In the genomic region with DNA sequence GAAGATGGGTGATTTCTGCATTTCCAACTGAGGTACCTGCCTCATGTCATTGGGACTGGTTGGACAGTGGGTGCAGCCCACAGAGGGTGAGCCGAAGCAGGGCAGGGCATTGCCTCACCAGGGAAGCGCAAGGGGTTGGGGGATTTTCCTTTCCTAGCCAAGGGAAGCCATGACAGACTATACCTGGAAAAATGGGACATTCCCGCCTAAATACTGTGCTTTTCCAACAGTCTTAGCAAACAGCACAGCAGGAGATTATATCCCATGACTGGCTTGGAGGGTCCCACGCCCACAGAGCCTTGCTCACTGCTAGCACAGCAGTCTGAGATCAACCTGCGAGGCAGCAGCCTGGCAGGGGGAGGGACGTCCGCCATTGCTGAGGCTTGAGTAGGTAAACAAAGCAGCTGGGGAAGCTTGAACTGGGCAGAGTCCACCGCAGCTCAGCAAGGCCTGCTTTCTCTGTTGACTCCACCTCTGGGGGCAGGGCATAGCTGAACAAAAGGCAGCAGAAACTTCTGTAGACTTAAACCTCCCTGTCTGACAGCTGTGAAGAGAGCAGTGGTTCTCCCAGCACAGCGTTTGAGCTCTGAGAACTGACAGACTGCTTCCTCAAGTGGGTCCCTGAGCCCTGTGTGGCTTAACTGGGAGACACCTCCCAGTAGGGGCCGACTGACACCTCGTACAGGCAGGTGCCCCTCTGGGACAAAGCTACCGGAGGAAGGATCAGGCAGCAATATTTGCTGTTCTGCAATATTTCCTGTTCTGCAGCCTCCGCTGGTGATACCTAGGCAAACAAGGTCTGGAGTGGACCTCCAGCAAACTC, we compare ENCODE assay signal across 12 cellular contexts. TPM values are rescaled to one million over a fixed set of nuclear protein-coding genes. Genes with fewer than 3 reads are reported as not detected.
DNase-seq lines count a peak whose midpoint lies in the region; ATAC-seq and TF ChIP-seq lines count a peak whose summit lies in the region.
"Not testable (repeated sequence)": the region's sequence is repeated elsewhere in the genome, so short reads cannot be mapped to it uniquely, and the experiment has no call there.
"Had no signal": no experiment of that assay in that cellular context is flagged by ENCODE, and none has a peak within 500 bp of the region (broad histone marks: within the 10 kb centered on the region; RNA-seq: fewer than 3 reads in every experiment).

No MANE protein-coding gene starts in this region.

- TF ChIP-seq POLR2A in stomach (IDR thresholded peaks at IDR 0.05): not testable (repeated sequence)

- peaks cover 8 to 22% (median 19%) of the 10 kb centered on the region in 4 donors for H3K9me3 ChIP-seq in stomach

- H3K4me3 Mint-ChIP-seq in Calu3 (ENCODE audit: low read depth, unreplicated experiment): not testable (repeated sequence)

- not testable (repeated sequence) for TF ChIP-seq EP300 in stomach (IDR thresholded peaks at IDR 0.05)

- CTCF ChIA-PET in Calu3 (lab: Charles Lee): interaction anchor here (1.1 kb wide), 1 partner anchor 24 kb away, joined by 3 read pairs; no protein-coding TSS in a partner anchor

- peaks cover 33% of the 10 kb centered on the region for H3K27me3 Mint-ChIP-seq in Calu3 (ENCODE audit: unreplicated experiment)

- 34 to 60% (median 43%) methylated on average over 12 to 13 of the region's 13 CpGs for WGBS in stomach, 5 donors

- H3K27me3 ChIP-seq in stomach: not testable (repeated sequence)

- peak; percentile 26 for DNase-seq in Calu3
- peak; percentile 13 for DNase-seq in LNCaP clone FGC (ENCODE audit: low read depth)
- peak; percentile 43 for DNase-seq in NCI-H510A (lab: John Stamatoyannopoulos, UW)
- peak; percentile 66 to 85 for DNase-seq in left colon
- DNase-seq in mucosa of gallbladder (ENCODE audit: low spot score): peak; percentile 65
- peak; percentile 56 for DNase-seq in stomach

- intact Hi-C loops in Calu3 (cut with micrococcal nuclease; ENCODE audit: unreplicated experiment); left colon (cut with DNase I, micrococcal nuclease); stomach (cut with DNase I; ENCODE audit: low total_unique reads): not testable (repeated sequence)

- not testable (repeated sequence) for H3K9me3 Mint-ChIP-seq in Calu3 (ENCODE audit: low read depth, unreplicated experiment)

- H3K27ac ChIP-seq in VCaP: peak overlapping the region; percentile 59
- not testable (repeated sequence) for H3K27ac ChIP-seq in stomach

- ATAC-seq in left colon: not testable (repeated sequence)

- not testable (repeated sequence) for H3K27ac Mint-ChIP-seq in Calu3 (ENCODE audit: unreplicated experiment)

- not testable (repeated sequence) for H3K36me3 Mint-ChIP-seq in Calu3 (ENCODE audit: insufficient read depth, unreplicated experiment)

- not testable (repeated sequence) for H3K4me1 ChIP-seq in stomach

- H3K4me1 Mint-ChIP-seq in Calu3 (ENCODE audit: low read depth, unreplicated experiment): not testable (repeated sequence)

- TF ChIP-seq CTCF in Calu3 (IDR thresholded peaks at IDR 0.05; ENCODE audit: unreplicated experiment); LNCaP clone FGC (IDR thresholded peaks at IDR 0.05; ENCODE audit: control insufficient read depth, extremely low read depth, insufficient read depth); VCaP (conservative IDR thresholded peaks at IDR 0.05); stomach (IDR thresholded peaks at IDR 0.05): not testable (repeated sequence)

- H3K36me3 ChIP-seq in stomach: peaks cover 0 to 30% (median 22%) of the 10 kb centered on the region in 4 donors

- not testable (repeated sequence) for BruUV-seq in Calu3 (replicated peaks; lab: Mats Ljungman, UMichigan)

- 0 out of 2 replicates have a peak overlapping the region, but pooled peaks have one; percentile 18 for H3K4me3 ChIP-seq in LNCaP clone FGC (ENCODE audit: low read depth, low read length)
- peak overlapping the region in 1 of 4 donors; percentile 14 for H3K4me3 ChIP-seq in stomach

RNA-seq across cellular contexts. Expression of gene TMEM176A, which starts 7.3 kb away (rescaled TPM):
- total RNA-seq in Calu3 (2022): 1.5 and 6.1 TPM in 2 replicates
- 100 to 1,000 TPM; 118 to 275 TPM for total RNA-seq in left colon
- total RNA-seq in mucosa of gallbladder: 246 TPM
- 100 to 1,000 TPM in 1 of 5 donors, 10 to 100 TPM in 4; 14.7 to 116 (median 35.8) TPM for total RNA-seq in stomach
- 10 to 100 TPM; 21.4 to 92.0 (median 62.0) TPM for polyA plus RNA-seq in stomach
- total RNA-seq: CD4-positive, alpha-beta T cell; G401; H4 had no signal
- polyA plus RNA-seq: IgD-negative memory B cell had no signal

RNA-seq across cellular contexts. Expression of gene TMEM176B, which starts 7.7 kb away (rescaled TPM):
- total RNA-seq in Calu3 (2022) (3.1 and 7.3 TPM in 2 replicates), left colon (100 to 1,000 TPM; 173 to 355 TPM), mucosa of gallbladder (304 TPM), stomach (100 to 1,000 TPM in 1 of 5 donors, 10 to 100 TPM in 4; 59.3 to 108 (median 87.6) TPM)
- 100 to 1,000 TPM in 1 of 3 donors, 10 to 100 TPM in 2; 29.4 to 157 (median 90.1) TPM for polyA plus RNA-seq in stomach
- total RNA-seq: CD4-positive, alpha-beta T cell had no signal

RNA-seq across cellular contexts. Expression of gene AOC1, which starts 44.5 kb away (rescaled TPM):
- total RNA-seq in Calu3 (2022) (1.2 and 1.8 TPM in 2 replicates), left colon (100 to 1,000 TPM; 566 to 682 TPM), mucosa of gallbladder (8.4 TPM), stomach (100 to 1,000 TPM in 1 of 5 donors, 1 to 10 TPM in 1, under 1 TPM in 1, not detected in 2; 0.72 to 105 (median 4.6) TPM)
- 1 to 10 TPM in 1 of 3 donors, under 1 TPM in 2; 0.31 to 1.3 (median 0.46) TPM for polyA plus RNA-seq in stomach
- total RNA-seq: CD4-positive, alpha-beta T cell had no signal
- polyA plus RNA-seq: AG04450 had no signal

Comparison
In these comparisons a context has a peak if more than half of its experiments do, and no peak if none do; other contexts are left out.
1. DNase-seq: peak in every context shown above with its lines; median percentile 76 in left colon; 65 in mucosa of gallbladder; 56 in stomach; 43 in NCI-H510A; 26 in Calu3; 13 in LNCaP clone FGC.
2. RNA of gene AOC1, which starts 44.5 kb away (total RNA-seq): 566 to 682 TPM in left colon; 8.4 TPM in mucosa of gallbladder (single experiment), 1.2 to 1.8 TPM in Calu3 and 0.72 to 105 TPM in stomach; every median in the first group is over 4 times any median in the second.